In genomic region chr9:26833792-26834191, GRCh38 we compare ENCODE assay signal across 17 cellular contexts. TPM values are rescaled to one million over a fixed set of nuclear protein-coding genes. Genes with fewer than 3 reads are reported as not detected.
A peak's percentile ranks its signal among the peaks of the same experiment; 100 is the strongest.
DNase-seq lines count a peak whose midpoint lies in the region; FAIRE-seq and TF ChIP-seq lines count a peak whose summit lies in the region.
"Had no signal": no experiment of that assay in that cellular context is flagged by ENCODE, and none has a peak within 500 bp of the region (broad histone marks: within the 10 kb centered on the region; RNA-seq: fewer than 3 reads in every experiment).

No MANE protein-coding gene starts in this region.

- peak; percentile 14 for DNase-seq in GM03348 (ENCODE audit: low spot score)
- peak; percentile 17 for DNase-seq in MV-4-11 (lab: John Stamatoyannopoulos, UW)
- peak in 1 of 2 experiments; percentile 21 for DNase-seq in H1 (ENCODE audit: low read depth in 1 of 2, low spot score in 2 of 2)
- peak; percentile 36 for DNase-seq in renal cortical epithelial cell (ENCODE audit: low read depth)
- no peak for DNase-seq in MG63
- DNase-seq in medulla oblongata (ENCODE audit: extremely low spot score), result no peak
- DNase-seq in HuH-7 (ENCODE audit: low spot score), result no peak
- DNase-seq: activated CD8-positive, alpha-beta T cell treated with anti-CD3 and anti-CD28 coated beads, Interleukin-2, amount 10 ng/mL, durations not matched to agents 7 days and 5 days; CD4-positive, alpha-beta T cell; heart right ventricle; left lung; NCI-H1694 treated with DMSO at 0.1 percent for 48 hours; NK-92 treated with Interleukin-12 subunit alpha and Interleukin-12 subunit beta, amount 100 ng/mL, for 24 hours; stomach had no signal

- no peaks in the 10 kb centered on the region for H3K79me2 ChIP-seq in H1 (ENCODE audit: control insufficient read depth in 1 of 2, insufficient read depth in 2 of 2, low read length in 2 of 2)

- no peak overlapping the region for H3K9ac ChIP-seq in H1 (replicated peaks in 1 of 4; ENCODE audit: extremely low read depth in 1 of 4, low read depth in 3 of 4, low read length in 3 of 4)

- POLR2A ChIA-PET in H1 (lab: Charles Lee; ENCODE audit: partially characterized antibody), result no interaction called here

- CTCF ChIA-PET in H1 (lab: Charles Lee; ENCODE audit: partially characterized antibody), result interaction anchor here (0.6 kb wide), 1 partner anchor 209 kb away, joined by 5 read pairs; no protein-coding TSS in a partner anchor

- no peak overlapping the region for H2BK5ac ChIP-seq in H1 (ENCODE audit: low read depth, low read length)

- peaks cover 0 to 5% (median 0%) of the 10 kb centered on the region in 4 experiments; a peak in 1 of 7 replicates for H3K4me1 ChIP-seq in H1 (replicated peaks in 1 of 4; ENCODE audit: control insufficient read depth in 3 of 4, insufficient read depth in 4 of 4, low read length in 3 of 4)
- H3K4me1 ChIP-seq: left lung, stomach had no signal

- H2BK120ac ChIP-seq in H1 (replicated peaks; ENCODE audit: low read depth, low read length), result no peak overlapping the region

- H2BK15ac ChIP-seq in H1 (ENCODE audit: low read length), result 0 out of 2 replicates have a peak overlapping the region, but pooled peaks have one; percentile 31

- no peak for FAIRE-seq in H1 (lab: Jason Lieb, UNC)
- FAIRE-seq: HepG2, TTC549 had no signal

- TF ChIP-seq CTCF in H1 (IDR thresholded peaks at IDR 0.05; ENCODE audit: control extremely low read depth in 1 of 3, insufficient read depth in 1 of 3, low read depth in 1 of 3, low read length in 3 of 3), result no peak

- H3K27me3 ChIP-seq in H1 (replicated peaks in 1 of 4; ENCODE audit: control insufficient read depth in 3 of 4, extremely low read depth in 1 of 4, insufficient read depth in 3 of 4, low read length in 3 of 4), result no peaks in the 10 kb centered on the region
- H3K27me3 ChIP-seq in MG63, result no peaks in the 10 kb centered on the region
- H3K27me3 ChIP-seq: heart right ventricle, left lung, stomach had no signal

- 0 out of 2 replicates have a peak overlapping the region, but pooled peaks have one; percentile 65 for H2AK5ac ChIP-seq in H1 (ENCODE audit: low read depth, low read length)

- no peaks in the 10 kb centered on the region for H3K9me3 ChIP-seq in H1 (ENCODE audit: insufficient read depth in 2 of 2, low read depth in 1 of 2, low read length in 1 of 2)
- no peaks in the 10 kb centered on the region for H3K9me3 ChIP-seq in MG63

- no peak overlapping the region for H3K4ac ChIP-seq in H1 (replicated peaks; ENCODE audit: insufficient read length, low read depth, low read length)

- no peaks in the 10 kb centered on the region for H3K23me2 ChIP-seq in H1 (ENCODE audit: low read depth, low read length)

- no peak overlapping the region for H2AFZ ChIP-seq in H1 (ENCODE audit: low read length)

- no peak overlapping the region for H4K91ac ChIP-seq in H1 (replicated peaks; ENCODE audit: insufficient read length, low read length)

- H3K27ac ChIP-seq in H1 (ENCODE audit: low read depth, low read length), result no peak overlapping the region
- H3K27ac ChIP-seq: heart right ventricle, left lung, stomach had no signal

- no peak for TF ChIP-seq RAD21 in H1 (IDR thresholded peaks at IDR 0.05 in 1 of 2, conservative IDR thresholded peaks at IDR 0.05 in 1 of 2; ENCODE audit: low read depth in 2 of 2, low read length in 2 of 2)

- no peaks in the 10 kb centered on the region for H4K20me1 ChIP-seq in H1 (replicated peaks in 1 of 2; ENCODE audit: control insufficient read depth in 1 of 2, insufficient read depth in 2 of 2, low read length in 2 of 2)

- H3K23ac ChIP-seq in H1 (ENCODE audit: insufficient read length), result no peak overlapping the region

- TF ChIP-seq EP300 in H1 (IDR thresholded peaks at IDR 0.05; ENCODE audit: borderline replicate concordance in 1 of 2, low read depth in 2 of 2, low read length in 2 of 2), result no peak

- H3K4me3 ChIP-seq in H1 (ENCODE audit: extremely low read depth in 1 of 4, insufficient read depth in 2 of 4, low read depth in 3 of 4, low read length in 4 of 4) (no peak overlapping the region), MG63 (no peak overlapping the region)
- H3K4me3 ChIP-seq: heart right ventricle, left lung, stomach had no signal

- peaks cover 0 to 4% (median 0%) of the 10 kb centered on the region in 4 experiments; a peak in 1 of 8 replicates for H3K36me3 ChIP-seq in H1 (ENCODE audit: control insufficient read depth in 2 of 4, insufficient read depth in 4 of 4, low read length in 3 of 4)
- H3K36me3 ChIP-seq in MG63, result no peaks in the 10 kb centered on the region

- H3K18ac ChIP-seq in H1 (ENCODE audit: extremely low read depth, low read length), result peak overlapping the region; percentile 93; the same call in 1 of the 2 replicates

- H4K5ac ChIP-seq in H1 (ENCODE audit: insufficient read length, low read depth, low read length), result no peak overlapping the region

- H3K14ac ChIP-seq in H1 (ENCODE audit: insufficient read length), result no peak overlapping the region

- H3K4me2 ChIP-seq in H1 (ENCODE audit: insufficient read depth in 1 of 2, low read depth in 2 of 2, low read length in 2 of 2), result no peak overlapping the region; a peak in 1 of 4 replicates

- TF ChIP-seq POLR2A in H1 (IDR thresholded peaks at IDR 0.05; ENCODE audit: control extremely low read depth in 1 of 2, low read depth in 2 of 2, low read length in 2 of 2), result no peak

- 84% methylated on average over 6 of the region's 6 CpGs; no CpG with 5 or more reads in 1 of the 2 experiments for WGBS in H1 (ENCODE audit: extremely low coverage in 1 of 2, insufficient coverage in 1 of 2, insufficient read length in 1 of 2, insufficient replicate concordance in 2 of 2, low coverage in 1 of 2, low lambda C conversion rate in 2 of 2, missing lambda C conversion rate in 1 of 2), 2 experiments

- no peaks in the 10 kb centered on the region for H3K79me1 ChIP-seq in H1 (ENCODE audit: low read depth, low read length)

- no peak overlapping the region for H2BK12ac ChIP-seq in H1 (ENCODE audit: low read depth, low read length)

- no peak overlapping the region for H3K56ac ChIP-seq in H1 (replicated peaks; ENCODE audit: insufficient read length, low read depth, low read length)

- H2BK20ac ChIP-seq in H1 (ENCODE audit: low read length), result no peak overlapping the region

- H4K8ac ChIP-seq in H1 (ENCODE audit: extremely low read depth, insufficient read depth, low read length), result no peak overlapping the region

RNA-seq across cellular contexts. Expression of gene CAAP1, which starts 58.8 kb away (rescaled TPM):
- total RNA-seq in H1 (2021; fragmentation: NEBNext Ultra II Directional; extraction: Animal tissue kit (Norgen Biotek cat#: 25700)), result 34.1 and 36.7 TPM in 2 replicates
- polyA plus RNA-seq in H1 (2011; rRNA removed), result 9.5 and 13.8 TPM in 2 replicates
- 20.7 TPM for polyA plus RNA-seq in H1 (2011; cell fraction: cytosol; rRNA removed)
- polyA plus RNA-seq in H1 (2011; cell fraction: nucleus; rRNA removed), result 23.5 TPM
- 27.2 to 37.0 TPM (median 35.4 TPM) in 4 replicates for polyA plus RNA-seq in H1 (2012, experiment 1 of 2)
- polyA plus RNA-seq in H1 (2012, experiment 2 of 2), result 6.9 TPM
- polyA plus RNA-seq in H1 (2013, experiment 1 of 2), result 24.3 TPM
- polyA plus RNA-seq in H1 (2013, experiment 2 of 2), result 22.1 TPM
- polyA minus RNA-seq in H1 (2011; rRNA and poly(A)+ RNA removed), result 6.6 and 7.8 TPM in 2 replicates
- polyA minus RNA-seq in H1 (2011; cell fraction: cytosol; rRNA and poly(A)+ RNA removed), result 24.2 TPM
- polyA minus RNA-seq in H1 (2011; cell fraction: nucleus; rRNA and poly(A)+ RNA removed), result 32.2 TPM
- 42.0 and 42.9 TPM in 2 replicates for total RNA-seq in renal cortical epithelial cell
- total RNA-seq in MG63 (2014; rRNA removed; shearing (Covaris generic); ENCODE audit: low replicate concordance), result 15.3 and 20.9 TPM in 2 replicates
- total RNA-seq: SK-MEL-5 had no signal

Comparison
In these comparisons a context has a peak if more than half of its experiments do, and no peak if none do; other contexts are left out.
1. DNase-seq: peak in GM03348 (single experiment), MV-4-11 (single experiment) and renal cortical epithelial cell (single experiment); none in MG63 (single experiment), medulla oblongata (single experiment) and HuH-7 (single experiment).